In the genomic region with DNA sequence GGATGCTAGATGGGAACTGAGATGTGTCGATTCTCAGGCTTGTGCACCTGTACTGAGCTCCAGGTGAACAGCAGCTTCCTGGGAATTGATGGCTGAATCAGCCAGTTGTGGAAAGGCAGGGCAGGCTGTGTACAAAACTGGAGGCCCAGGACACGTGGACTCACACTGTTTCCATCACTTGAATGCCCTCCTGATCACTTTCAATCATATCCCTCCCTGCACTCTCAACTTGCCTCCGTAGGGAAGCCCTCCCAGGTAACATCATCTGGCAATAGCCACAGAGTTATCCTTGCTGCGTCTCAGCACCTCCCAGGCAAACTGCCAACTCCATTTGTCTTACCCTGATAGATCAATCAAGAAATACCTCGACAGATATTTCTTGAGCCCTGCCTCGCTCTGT, we compare ENCODE assay signal across 19 cellular contexts. TPM values are rescaled to one million over a fixed set of nuclear protein-coding genes. Genes with fewer than 3 reads are reported as not detected.
"Had no signal": no experiment of that assay in that cellular context is flagged by ENCODE, and none has a peak within 500 bp of the region (broad histone marks: within the 10 kb centered on the region; RNA-seq: fewer than 3 reads in every experiment).

No MANE protein-coding gene starts in this region.

- FAIRE-seq: endometrium had no signal

- H3K4me1 Mint-ChIP-seq: stimulated activated naive B cell treated with anti-CD40 and anti-IgM and Interleukin-4, amounts not matched to agents 10 μg/mL and 1 μg/mL and 100 μg/mL, for 72 hours had no signal

- H3K27me3 ChIP-seq: ascending aorta had no signal

- H3K27ac ChIP-seq: ascending aorta, cardiac muscle cell, dorsolateral prefrontal cortex, esophagus muscularis mucosa, transverse colon had no signal

- ATAC-seq: left ventricle myocardium superior; naive thymus-derived CD8-positive, alpha-beta T cell; stimulated activated naive B cell treated with anti-CD40 and anti-IgM and Interleukin-4, amounts not matched to agents 10 μg/mL and 1 μg/mL and 100 μg/mL, for 72 hours had no signal

- H3K36me3 ChIP-seq: ascending aorta, cardiac muscle cell, esophagus muscularis mucosa, transverse colon had no signal

- H3K4me3 ChIP-seq: ascending aorta, cardiac muscle cell, dorsolateral prefrontal cortex, esophagus muscularis mucosa, transverse colon had no signal

- H3K9me3 ChIP-seq: ascending aorta, esophagus muscularis mucosa, transverse colon had no signal

- H3K27ac Mint-ChIP-seq: activated CD4-positive, alpha-beta memory T cell treated with anti-CD3 and anti-CD28 coated beads for 36 hours; activated naive CD4-positive, alpha-beta T cell treated with anti-CD3 and anti-CD28 coated beads, Interleukin-2, amount 10 ng/mL, durations not matched to agents 7 days and 5 days; activated T-cell treated with anti-CD3 and anti-CD28 coated beads, Interleukin-2, amount 50 U/mL, for 24 hours; stimulated activated naive B cell treated with anti-CD40 and anti-IgM and Interleukin-4, amounts not matched to agents 10 μg/mL and 1 μg/mL and 100 μg/mL, for 72 hours had no signal

- H3K36me3 Mint-ChIP-seq: activated CD4-positive, alpha-beta memory T cell treated with anti-CD3 and anti-CD28 coated beads for 36 hours; activated naive CD4-positive, alpha-beta T cell treated with anti-CD3 and anti-CD28 coated beads, Interleukin-2, amount 10 ng/mL, durations not matched to agents 7 days and 5 days; naive thymus-derived CD8-positive, alpha-beta T cell; stimulated activated naive B cell treated with anti-CD40 and anti-IgM and Interleukin-4, amounts not matched to agents 10 μg/mL and 1 μg/mL and 100 μg/mL, for 72 hours had no signal

- H3K9me3 Mint-ChIP-seq: activated CD4-positive, alpha-beta memory T cell treated with anti-CD3 and anti-CD28 coated beads for 36 hours; activated naive CD4-positive, alpha-beta T cell treated with anti-CD3 and anti-CD28 coated beads, Interleukin-2, amount 10 ng/mL, durations not matched to agents 7 days and 5 days; activated T-cell treated with anti-CD3 and anti-CD28 coated beads, Interleukin-2, amount 50 U/mL, for 24 hours; naive thymus-derived CD8-positive, alpha-beta T cell; stimulated activated naive B cell treated with anti-CD40 and anti-IgM and Interleukin-4, amounts not matched to agents 10 μg/mL and 1 μg/mL and 100 μg/mL, for 72 hours had no signal

- H3K4me3 Mint-ChIP-seq: activated CD4-positive, alpha-beta memory T cell treated with anti-CD3 and anti-CD28 coated beads for 36 hours; activated naive CD4-positive, alpha-beta T cell treated with anti-CD3 and anti-CD28 coated beads, Interleukin-2, amount 10 ng/mL, durations not matched to agents 7 days and 5 days; activated T-cell treated with anti-CD3 and anti-CD28 coated beads, Interleukin-2, amount 50 U/mL, for 24 hours; naive thymus-derived CD8-positive, alpha-beta T cell; stimulated activated naive B cell treated with anti-CD40 and anti-IgM and Interleukin-4, amounts not matched to agents 10 μg/mL and 1 μg/mL and 100 μg/mL, for 72 hours had no signal

- H3K4me1 ChIP-seq: ascending aorta had no signal

- DNase-seq: activated CD4-positive, alpha-beta memory T cell treated with anti-CD3 and anti-CD28 coated beads for 36 hours; activated naive CD4-positive, alpha-beta T cell treated with anti-CD3 and anti-CD28 coated beads, Interleukin-2, amount 10 ng/mL, durations not matched to agents 7 days and 5 days; activated T-cell treated with anti-CD3 and anti-CD28 coated beads, Interleukin-2, amount 50 U/mL, for 24 hours; dorsolateral prefrontal cortex; hypothalamus; kidney glomerular epithelial cell; left ventricle myocardium superior; mesenchymal stem cell; naive thymus-derived CD8-positive, alpha-beta T cell; stimulated activated CD4-positive, alpha-beta T cell treated with anti-CD3 and anti-CD28 coated beads, Interleukin-15, amount 100 ng/mL, for 24 hours; stimulated activated CD4-positive, alpha-beta T cell treated with anti-CD3 and anti-CD28 coated beads, Interleukin-4, amount 100 ng/mL, for 1 hour; stimulated activated naive B cell treated with anti-CD40 and anti-IgM and Interleukin-4, amounts not matched to agents 10 μg/mL and 1 μg/mL and 100 μg/mL, for 72 hours; transverse colon had no signal

RNA-seq across cellular contexts. Expression of a gene that starts 10.1 kb away (rescaled TPM):
- total RNA-seq: ascending aorta, fibroblast of villous mesenchyme had no signal

RNA-seq across cellular contexts. Expression of a gene that starts 44.6 kb away (rescaled TPM):
- total RNA-seq: ascending aorta, cardiac muscle cell, esophagus muscularis mucosa, fibroblast of villous mesenchyme, left ventricle myocardium superior, subcutaneous adipose tissue had no signal
